In genomic region chr17:3602499-3602898, GRCh38 we compare ENCODE assay signal across 8 cellular contexts. TPM values are rescaled to one million over a fixed set of nuclear protein-coding genes. Genes with fewer than 3 reads are reported as not detected.
DNase-seq lines count a peak whose midpoint lies in the region; ATAC-seq, FAIRE-seq and TF ChIP-seq lines count a peak whose summit lies in the region.

No MANE protein-coding gene starts in this region.

- no peaks in the 10 kb centered on the region for H3K36me3 ChIP-seq in KMS-11 (ENCODE audit: insufficient read depth)

- no peaks in the 10 kb centered on the region for H3K4me1 ChIP-seq in KMS-11 (ENCODE audit: low read depth, poor library complexity, severe bottlenecking)

- H3K4me3 ChIP-seq in KMS-11 (IDR thresholded peaks at IDR 0.05; ENCODE audit: insufficient read depth, low read depth, low read length): no peak overlapping the region

- no peak for FAIRE-seq in urothelium cell line (lab: Jason Lieb, UNC)

- ATAC-seq in left lobe of liver (peak; percentile 53), GM18519 (IDR thresholded peaks at IDR 0.05; ENCODE audit: low FRiP score, unreplicated experiment) (no peak)

- DNase-seq in G401 (ENCODE audit: low spot score): peak; percentile 8
- peak; percentile 16 for DNase-seq in amniotic epithelial cell (ENCODE audit: low read depth)
- no peak for DNase-seq in left lobe of liver (ENCODE audit: low spot score)
- DNase-seq in SKM-1 (lab: John Stamatoyannopoulos, UW; ENCODE audit: unreplicated experiment): no peak
- DNase-seq in urothelium cell line (ENCODE audit: low spot score): no peak
- no peak for DNase-seq in DMS153 (lab: John Stamatoyannopoulos, UW)

- H3K27ac ChIP-seq in KMS-11: no peak overlapping the region

- H3K9ac ChIP-seq in KMS-11: no peak overlapping the region

- H3K79me2 ChIP-seq in KMS-11 (ENCODE audit: insufficient read depth, low read depth): no peaks in the 10 kb centered on the region

- no peak overlapping the region for H3K4me2 ChIP-seq in KMS-11

- in situ Hi-C loops in G401 (cut with HindIII; ENCODE audit: low sequenced_read_pairs): no loop called here

- H4K20me1 ChIP-seq in KMS-11 (ENCODE audit: insufficient read depth): no peaks in the 10 kb centered on the region

- no peaks in the 10 kb centered on the region for H3K27me3 ChIP-seq in KMS-11 (ENCODE audit: insufficient read depth, low read depth)

- no peak overlapping the region for H2AFZ ChIP-seq in KMS-11 (ENCODE audit: low read depth)

- TF ChIP-seq CTCF in KMS-11 (conservative IDR thresholded peaks at IDR 0.05; ENCODE audit: low read depth, low read length): peak; percentile 44

RNA-seq across cellular contexts. Expression of gene TRPV1, which starts 6.7 kb away (rescaled TPM):
- total RNA-seq in G401 (2014; rRNA removed; shearing (Covaris generic)): 0.86 and 1.2 TPM in 2 replicates
- 14.8 TPM for total RNA-seq in left lobe of liver

RNA-seq across cellular contexts. Expression of gene SHPK, which starts 33.6 kb away (rescaled TPM):
- total RNA-seq in G401 (2014; rRNA removed; shearing (Covaris generic)): 37.8 and 41.2 TPM in 2 replicates
- total RNA-seq in left lobe of liver: 26.9 TPM

RNA-seq across cellular contexts. Expression of gene CTNS, which starts 34.1 kb away (rescaled TPM):
- 22.2 and 28.2 TPM in 2 replicates for total RNA-seq in G401 (2014; rRNA removed; shearing (Covaris generic))
- 8.7 TPM for total RNA-seq in left lobe of liver

RNA-seq across cellular contexts. Expression of gene TRPV3, which starts 44.9 kb away (rescaled TPM):
- 0.25 and 0.61 TPM in 2 replicates for total RNA-seq in G401 (2014; rRNA removed; shearing (Covaris generic))
- 0.28 TPM for total RNA-seq in left lobe of liver

Comparison
In these comparisons a context has a peak if more than half of its experiments do, and no peak if none do; other contexts are left out.
1. DNase-seq: peak in G401 (single experiment) and amniotic epithelial cell (single experiment); none in left lobe of liver (single experiment), SKM-1 (single experiment), urothelium cell line (single experiment) and DMS153 (single experiment).